24 cellular contexts compared by ENCODE assay signal in the genomic region with DNA sequence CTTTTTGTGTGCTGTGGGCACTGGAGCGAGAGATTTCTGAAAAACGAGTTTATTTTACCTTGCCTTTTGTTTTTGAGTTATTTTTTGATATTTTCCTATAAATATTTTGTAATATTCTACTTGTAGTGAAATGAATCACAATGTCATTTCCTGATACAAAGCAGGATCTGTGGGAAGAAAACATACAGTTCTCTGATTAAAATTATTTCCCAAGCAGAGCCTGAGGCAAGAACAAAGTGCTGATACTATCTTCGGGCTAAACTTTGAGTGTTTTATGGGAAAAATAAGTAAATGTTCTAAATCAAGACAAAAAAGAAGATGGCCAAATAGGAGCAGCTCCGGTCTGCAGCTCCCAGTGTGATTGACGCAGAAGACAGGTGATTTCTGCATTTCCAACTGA.
"Had no signal": no experiment of that assay in that cellular context is flagged by ENCODE, and none has a peak within 500 bp of the region (broad histone marks: within the 10 kb centered on the region; RNA-seq: fewer than 3 reads in every experiment).

No MANE protein-coding gene starts in this region.

- H3K9me3 Mint-ChIP-seq: dendritic cell treated with granulocyte-macrophage colony-stimulating factor and Interleukin-4, amounts not matched to agents 40 ng/mL and 50 ng/mL, for 4 days; effector memory CD8-positive, alpha-beta T cell; memory B cell had no signal

- H3K4me3 Mint-ChIP-seq: dendritic cell treated with granulocyte-macrophage colony-stimulating factor and Interleukin-4, amounts not matched to agents 40 ng/mL and 50 ng/mL, for 4 days; effector memory CD8-positive, alpha-beta T cell; endodermal cell; memory B cell had no signal

- H3K36me3 ChIP-seq: colonic mucosa, esophagus squamous epithelium, gastrocnemius medialis, heart right ventricle, left lung, lower lobe of right lung had no signal

- ATAC-seq: effector memory CD8-positive, alpha-beta T cell; esophagus mucosa; gastrocnemius medialis; heart right ventricle; left cardiac atrium; left lung; left ventricle myocardium superior; lower lobe of right lung had no signal

- DNase-seq: colonic mucosa; cortex of kidney; effector CD8-positive, alpha-beta T cell; effector memory CD8-positive, alpha-beta T cell; endodermal cell; erythroblast; esophagus squamous epithelium; foreskin fibroblast; foreskin melanocyte; gastrocnemius medialis; glutamatergic neuron; head of caudate nucleus; heart right ventricle; hippocampal formation; left cardiac atrium; left lung; left ventricle myocardium superior; lower lobe of right lung; mesendoderm; midbrain had no signal

- H3K4me3 ChIP-seq: colonic mucosa, esophagus squamous epithelium, gastrocnemius medialis, heart right ventricle, left lung, lower lobe of right lung had no signal

- H3K27ac Mint-ChIP-seq: dendritic cell treated with granulocyte-macrophage colony-stimulating factor and Interleukin-4, amounts not matched to agents 40 ng/mL and 50 ng/mL, for 4 days; effector memory CD8-positive, alpha-beta T cell; endodermal cell; memory B cell had no signal

- H3K4me1 ChIP-seq: colonic mucosa, esophagus squamous epithelium, gastrocnemius medialis, left lung, lower lobe of right lung had no signal

- H3K27me3 ChIP-seq: colonic mucosa, gastrocnemius medialis, heart right ventricle, left lung had no signal

- H3K9me3 ChIP-seq: colonic mucosa, gastrocnemius medialis, heart right ventricle, left lung, lower lobe of right lung had no signal

- H3K27ac ChIP-seq: colonic mucosa, epithelial cell of prostate, esophagus squamous epithelium, gastrocnemius medialis, heart right ventricle, left lung, lower lobe of right lung had no signal

- H3K4me1 Mint-ChIP-seq: endodermal cell had no signal
